ENCODE assay signal across 8 cellular contexts in the genomic region with DNA sequence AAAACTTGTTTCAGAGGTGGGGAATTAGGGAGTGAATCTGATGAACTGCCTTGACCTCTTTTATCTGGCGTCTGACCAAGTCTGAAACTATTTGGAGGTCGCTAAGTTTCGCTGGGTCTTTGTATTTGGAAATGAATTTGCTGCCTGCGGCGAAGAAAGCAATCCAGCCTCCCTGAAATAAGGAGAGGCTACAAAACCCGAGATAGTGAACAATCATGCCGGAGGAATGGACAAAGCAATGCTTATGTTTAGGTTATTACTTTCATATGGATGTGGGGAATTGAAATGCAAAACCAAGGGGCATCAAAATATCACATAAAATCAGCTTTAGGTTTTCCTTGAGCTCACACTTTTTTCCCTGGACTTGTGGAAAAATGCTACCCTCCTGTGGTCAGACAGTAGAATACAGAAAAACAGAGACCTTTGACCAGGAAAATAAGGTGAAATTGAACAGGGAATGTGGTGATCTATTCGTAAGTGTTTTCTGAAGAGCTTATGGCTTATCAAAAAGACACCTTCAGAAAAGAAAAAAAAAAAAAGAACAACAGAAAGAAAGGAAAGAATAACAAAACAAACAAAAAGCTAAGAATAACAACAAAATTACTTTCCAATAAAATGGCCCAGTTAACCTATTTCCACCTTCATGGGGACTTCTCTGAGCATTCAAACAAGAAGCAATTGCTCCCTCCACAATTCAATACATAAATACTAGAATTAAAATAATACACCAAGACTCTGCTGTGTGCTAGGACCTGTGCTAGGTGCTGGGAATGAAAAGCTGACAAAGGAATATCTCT.
DNase-seq lines count a peak whose midpoint lies in the region; ATAC-seq, FAIRE-seq and TF ChIP-seq lines count a peak whose summit lies in the region.

No MANE protein-coding gene starts in this region.

- no peak for TF ChIP-seq EP300 in A549 (IDR thresholded peaks at IDR 0.05)

- H3K9me3 Mint-ChIP-seq in activated T-helper 17 cell treated with anti-CD3 and anti-CD28 coated beads, Interleukin-2, amount 50 U/mL, for 72 hours: no peaks in the 10 kb centered on the region

- CTCF ChIA-PET in A549 (lab: Yijun Ruan, JAX): interaction anchor here (0.6 to 8.5 kb wide), 55 partner anchors 9 to 1131 kb away, joined by 3 to 97 read pairs (median 4); no protein-coding TSS in a partner anchor

- TF ChIP-seq CTCF in A549 (IDR thresholded peaks at IDR 0.05) (peak; percentile 77), bronchial epithelial cell (IDR thresholded peaks at IDR 0.05; ENCODE audit: insufficient read depth, low read length, severe bottlenecking) (peak; percentile 46)

- peak; percentile 25 to 58 for DNase-seq in A549 (ENCODE audit: low read depth in 1 of 2, low spot score in 1 of 2)
- peak; percentile 80 for DNase-seq in GM23248
- DNase-seq in NCI-H460 (ENCODE audit: extremely low read depth, low read depth): peak; percentile 54
- peak; percentile 59 for DNase-seq in bronchial epithelial cell (ENCODE audit: low read depth)

- no peaks in the 10 kb centered on the region for H3K4me1 Mint-ChIP-seq in activated T-helper 17 cell treated with anti-CD3 and anti-CD28 coated beads, Interleukin-2, amount 50 U/mL, for 72 hours

- 0 out of 2 replicates have a peak overlapping the region, but pooled peaks have one; percentile 7 for H2AFZ ChIP-seq in GM23248

- no peak overlapping the region for H3K9ac ChIP-seq in GM23248

- in situ Hi-C loops in GM23248 (cut with MboI): loop anchor here (10.0 kb wide), 1 partner anchor 354 kb away; no protein-coding TSS in a partner anchor

- H3K4me1 ChIP-seq in A549 (no peaks in the 10 kb centered on the region), GM23248 (ENCODE audit: insufficient read depth) (no peaks in the 10 kb centered on the region), mesodermal cell (ENCODE audit: control insufficient read depth, insufficient read depth, low read length, poor library complexity, severe bottlenecking) (peaks cover 8% of the 10 kb centered on the region)

- H4K20me1 ChIP-seq in GM23248 (ENCODE audit: insufficient read depth): no peaks in the 10 kb centered on the region

- H3K79me2 ChIP-seq in GM23248 (ENCODE audit: insufficient read depth): no peaks in the 10 kb centered on the region

- H3K27ac ChIP-seq in A549 (no peak overlapping the region), GM23248 (no peak overlapping the region), mesodermal cell (ENCODE audit: low read depth, low read length, severe bottlenecking) (peak overlapping the region; percentile 62)

- no peaks in the 10 kb centered on the region for H3K36me3 Mint-ChIP-seq in activated T-helper 17 cell treated with anti-CD3 and anti-CD28 coated beads, Interleukin-2, amount 50 U/mL, for 72 hours (ENCODE audit: low read depth)

- H3K9me3 ChIP-seq in A549 (no peaks in the 10 kb centered on the region), GM23248 (ENCODE audit: low read depth) (no peaks in the 10 kb centered on the region), mesodermal cell (ENCODE audit: control insufficient read depth, low read length) (no peaks in the 10 kb centered on the region)

- no peak overlapping the region for H3K4me3 ChIP-seq in A549
- no peak overlapping the region for H3K4me3 ChIP-seq in GM23248
- H3K4me3 ChIP-seq in bronchial epithelial cell (ENCODE audit: low read depth, low read length): no peak overlapping the region
- no peak overlapping the region for H3K4me3 ChIP-seq in mesodermal cell (ENCODE audit: extremely low read depth, insufficient read depth, low read length, poor library complexity, severe bottlenecking)

- ATAC-seq in A549 (peak in 1 of 2 experiments; percentile 78; a peak in 3 of 6 replicates), HG02970 (IDR thresholded peaks at IDR 0.05; ENCODE audit: low FRiP score, unreplicated experiment) (no peak), GM21381 (IDR thresholded peaks at IDR 0.05; ENCODE audit: unreplicated experiment) (no peak)
- ATAC-seq in activated T-helper 17 cell treated with anti-CD3 and anti-CD28 coated beads, Interleukin-2, amount 50 U/mL, for 72 hours (replicated peaks): no peak

- H3K9me2 ChIP-seq in GM23248 (ENCODE audit: insufficient read depth): no peaks in the 10 kb centered on the region

- POLR2A ChIA-PET in A549 (lab: Yijun Ruan, JAX): interaction anchor here (0.6 kb wide), 1 partner anchor 17 kb away, joined by 3 read pairs; no protein-coding TSS in a partner anchor

- H3K27me3 Mint-ChIP-seq in activated T-helper 17 cell treated with anti-CD3 and anti-CD28 coated beads, Interleukin-2, amount 50 U/mL, for 72 hours: peaks cover 8% of the 10 kb centered on the region

- no peak overlapping the region for H3K4me2 ChIP-seq in A549
- H3K4me2 ChIP-seq in GM23248 (ENCODE audit: unreplicated experiment): no peak overlapping the region

- TF ChIP-seq POLR2A in A549 (IDR thresholded peaks at IDR 0.05; ENCODE audit: low read length): no peak

- H3K36me3 ChIP-seq in GM23248 (ENCODE audit: low read depth) (no peaks in the 10 kb centered on the region), bronchial epithelial cell (ENCODE audit: control insufficient read depth, insufficient read depth, low read length) (no peaks in the 10 kb centered on the region), mesodermal cell (ENCODE audit: control insufficient read depth, insufficient read depth, low read length) (no peaks in the 10 kb centered on the region)

- TF ChIP-seq RAD21 in A549 (conservative IDR thresholded peaks at IDR 0.05 in 1 of 2, IDR thresholded peaks at IDR 0.05 in 1 of 2): peak; percentile 84

- 23% methylated on average over 8 of the region's 8 CpGs for WGBS in A549 (ENCODE audit: missing lambda C conversion rate)
- 24 to 26% methylated on average over 8 of the region's 8 CpGs for WGBS in GM23248 (ENCODE audit: low coverage in 1 of 2, low lambda C conversion rate in 2 of 2, missing lambda C conversion rate in 2 of 2), 2 experiments
- WGBS in mesodermal cell (ENCODE audit: insufficient coverage in 2 of 2), 2 experiments: 21 to 22% methylated on average over 5 to 6 of the region's 8 CpGs

- no peaks in the 10 kb centered on the region for H3K27me3 ChIP-seq in GM23248 (replicated peaks; ENCODE audit: insufficient read depth)
- no peaks in the 10 kb centered on the region for H3K27me3 ChIP-seq in bronchial epithelial cell (ENCODE audit: control insufficient read depth, insufficient read depth, low read length)

- H3K4me3 Mint-ChIP-seq in activated T-helper 17 cell treated with anti-CD3 and anti-CD28 coated beads, Interleukin-2, amount 50 U/mL, for 72 hours: no peak overlapping the region

- H3F3A ChIP-seq in GM23248 (ENCODE audit: insufficient read depth): no peaks in the 10 kb centered on the region

- H3K27ac Mint-ChIP-seq in activated T-helper 17 cell treated with anti-CD3 and anti-CD28 coated beads, Interleukin-2, amount 50 U/mL, for 72 hours: no peak overlapping the region

- FAIRE-seq in A549 (lab: Jason Lieb, UNC) (no peak), bronchial epithelial cell (lab: Jason Lieb, UNC) (no peak)

TF ChIP-seq in A549, 52 proteins besides CTCF, POLR2A, EP300 and RAD21:
- TF ChIP-seq RNF2 (IDR thresholded peaks at IDR 0.05; ENCODE audit: borderline replicate concordance, low read depth) (no peak), SMC3 (IDR thresholded peaks at IDR 0.05) (peak; percentile 70)
